Comparison of ENCODE assay signal across 13 cellular contexts in genomic region chr12:44433647-44434046, GRCh38.
"Had no signal": no experiment of that assay in that cellular context is flagged by ENCODE, and none has a peak within 500 bp of the region (broad histone marks: within the 10 kb centered on the region; RNA-seq: fewer than 3 reads in every experiment).

No MANE protein-coding gene starts in this region.

- DNase-seq: activated CD8-positive, alpha-beta memory T cell treated with anti-CD3 and anti-CD28 coated beads, Interleukin-2, amount 50 U/mL, for 4 hours; activated CD8-positive, alpha-beta T cell treated with anti-CD3 and anti-CD28 coated beads, Interleukin-2, amount 10 ng/mL, durations not matched to agents 7 days and 5 days; activated effector memory CD4-positive, alpha-beta T cell treated with anti-CD3 and anti-CD28 coated beads, Interleukin-2, amount 50 U/mL, for 16 hours; activated T-cell treated with anti-CD3 and anti-CD28 coated beads, Interleukin-2, amount 50 U/mL, for 48 hours; adrenal gland; mesenchymal stem cell; naive thymus-derived CD8-positive, alpha-beta T cell; pancreas; sigmoid colon; spleen; trophoblast cell; WERI-Rb-1 had no signal

- ATAC-seq: activated CD8-positive, alpha-beta T cell treated with anti-CD3 and anti-CD28 coated beads, Interleukin-2, amount 10 ng/mL, durations not matched to agents 7 days and 5 days; naive thymus-derived CD8-positive, alpha-beta T cell; pancreas had no signal

- FAIRE-seq: colon, pancreas had no signal
